In the genomic region with DNA sequence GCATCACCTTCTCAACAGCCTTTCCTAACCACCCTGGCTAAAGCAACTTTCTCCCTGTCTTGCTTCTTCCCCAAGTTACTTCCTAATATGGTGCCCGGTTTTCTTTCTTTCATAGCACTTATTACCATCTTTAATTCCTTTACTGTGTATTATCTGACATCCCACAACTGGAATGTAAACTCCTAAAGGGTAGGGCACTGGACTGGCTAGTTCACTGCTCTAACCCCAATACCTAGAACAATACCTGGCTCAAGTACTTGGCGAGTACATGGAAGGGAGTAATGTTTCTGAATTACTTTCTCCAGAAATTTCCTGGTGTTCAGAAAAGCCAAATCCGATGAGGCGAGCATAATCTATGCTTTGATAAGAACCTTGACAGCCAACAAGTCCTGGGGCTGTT, we compare ENCODE assay signal across 20 cellular contexts.
"Had no signal": no experiment of that assay in that cellular context is flagged by ENCODE, and none has a peak within 500 bp of the region (broad histone marks: within the 10 kb centered on the region; RNA-seq: fewer than 3 reads in every experiment).

No MANE protein-coding gene starts in this region.

- DNase-seq: colonic mucosa; cortex of kidney; effector CD4-positive, alpha-beta T cell; effector memory CD4-positive, alpha-beta T cell; erythroblast; esophagus squamous epithelium; foreskin fibroblast; foreskin melanocyte; gastrocnemius medialis; glutamatergic neuron; head of caudate nucleus; heart right ventricle; hippocampal formation; left cardiac atrium; left lung; left ventricle myocardium superior; lower lobe of right lung; mesenchymal stem cell; mucosa of descending colon; naive B cell had no signal

- ATAC-seq: gastrocnemius medialis, heart right ventricle, left cardiac atrium, left lung, left ventricle myocardium superior, lower lobe of right lung, mucosa of descending colon had no signal

- H3K27ac ChIP-seq: colonic mucosa, gastrocnemius medialis, heart right ventricle, left lung, lower lobe of right lung had no signal
